In the genomic region with DNA sequence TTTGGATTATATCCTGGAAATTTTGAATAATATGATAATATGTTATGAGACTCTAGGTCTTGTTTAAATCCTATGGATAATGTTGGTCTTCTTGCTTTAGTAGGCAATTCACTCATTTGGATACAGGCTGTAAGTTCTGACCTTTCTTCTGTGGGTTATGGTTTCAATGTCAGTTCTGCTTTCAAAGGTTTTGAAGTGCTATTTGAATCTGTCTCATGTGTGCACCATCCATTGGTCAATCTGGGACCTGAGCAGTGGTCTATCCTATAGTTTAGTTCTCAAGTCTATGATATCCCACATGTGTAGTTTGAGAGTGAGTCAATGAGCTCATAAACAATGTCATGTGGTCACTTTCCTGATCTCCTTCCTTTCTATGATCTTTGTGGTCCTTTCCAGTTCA, we compare ENCODE assay signal across 9 cellular contexts.
"Had no signal": no experiment of that assay in that cellular context is flagged by ENCODE, and none has a peak within 500 bp of the region (broad histone marks: within the 10 kb centered on the region; RNA-seq: fewer than 3 reads in every experiment).

No MANE protein-coding gene starts in this region.

- H3K9me3 Mint-ChIP-seq: HFFc6 had no signal

- H3K36me3 Mint-ChIP-seq: IgD-negative memory B cell had no signal

- H3K27ac Mint-ChIP-seq: HFFc6 had no signal

- DNase-seq: GM23248, GOT3, H7, HFFc6 had no signal

- FAIRE-seq: HepG2 had no signal

- ATAC-seq: HCT116, HepG2 had no signal

- H3K4me3 Mint-ChIP-seq: HFFc6, IgD-negative memory B cell had no signal

- H3K36me3 ChIP-seq: HAP-1 had no signal

- H3K27ac ChIP-seq: GM23248, HL-60 had no signal

- H3K4me1 ChIP-seq: HAP-1 had no signal

- H3K4me3 ChIP-seq: GM23248, HAP-1 had no signal
